24 cellular contexts compared by ENCODE assay signal in the genomic region with DNA sequence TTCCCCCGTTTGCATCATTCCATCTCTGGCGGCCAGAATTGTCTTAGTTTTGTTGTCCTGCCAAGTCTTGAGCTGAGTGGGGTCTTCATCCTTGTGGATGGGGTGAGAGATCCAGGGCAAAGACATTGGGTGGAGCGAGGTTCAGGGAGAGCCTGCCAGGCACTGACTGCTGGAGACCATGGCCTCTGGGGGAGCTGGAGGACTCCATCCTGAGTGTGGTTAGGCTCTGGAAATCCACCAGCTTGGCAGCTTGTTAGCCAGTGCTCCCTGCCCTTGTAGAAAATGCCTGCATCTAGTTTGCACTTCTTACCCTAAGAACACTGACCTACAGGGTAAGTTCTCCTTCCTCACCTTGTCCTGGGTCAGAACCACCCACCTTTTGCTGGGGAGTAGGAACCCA.
"Had no signal": no experiment of that assay in that cellular context is flagged by ENCODE, and none has a peak within 500 bp of the region (broad histone marks: within the 10 kb centered on the region; RNA-seq: fewer than 3 reads in every experiment).

No MANE protein-coding gene starts in this region.

- H3K36me3 ChIP-seq: MG63, SJSA1 had no signal

- H3K4me3 ChIP-seq: MG63, SJSA1, SK-N-MC had no signal

- H3K27ac ChIP-seq: SJSA1, SK-N-MC had no signal

- H3K9me3 ChIP-seq: SJSA1 had no signal

- H3K4me1 ChIP-seq: SJSA1 had no signal

- ATAC-seq: HepG2 had no signal

- H3K27me3 ChIP-seq: SJSA1 had no signal

- DNase-seq: IMR-90, Karpas-422, KG1, MG63, NCI-H1092, NCI-H1105 treated with DMSO at 0.1 percent for 48 hours, NCI-H1417 treated with DMSO at 0.1 percent for 48 hours, NCI-H146, NCI-H1694 treated with DMSO at 0.1 percent for 48 hours, NCI-H2029, NCI-H2081 treated with DMSO at 0.1 percent for 48 hours, NCI-H2171, NCI-H226, NCI-H446, NCI-H510A, NCI-H524 treated with DMSO at 0.1 percent for 48 hours, NCI-H69, NCI-H774, Right ventricle myocardium superior, RPMI8226, SIG-M5 had no signal
